In the genomic region with DNA sequence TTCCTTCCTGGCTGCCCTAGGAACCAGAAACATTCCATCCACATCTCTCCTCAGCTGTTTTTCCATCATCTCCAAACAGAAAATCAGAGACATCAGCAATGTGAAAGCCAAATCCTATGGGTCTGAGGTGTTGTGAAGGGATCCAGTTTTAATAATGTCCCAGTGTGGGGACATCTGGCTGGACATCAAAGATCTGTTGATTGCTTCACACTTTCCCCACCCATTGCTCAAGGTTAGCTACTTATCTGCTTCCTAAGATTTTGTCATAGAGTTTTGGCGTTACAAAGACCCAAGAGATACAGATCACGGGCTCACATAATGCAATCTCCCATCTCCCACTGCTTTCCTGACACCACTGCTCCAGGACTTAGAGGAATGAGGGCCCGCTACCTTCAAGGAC, we compare ENCODE assay signal across 29 cellular contexts.
"Had no signal": no experiment of that assay in that cellular context is flagged by ENCODE, and none has a peak within 500 bp of the region (broad histone marks: within the 10 kb centered on the region; RNA-seq: fewer than 3 reads in every experiment).

No MANE protein-coding gene starts in this region.

- H3K4me1 ChIP-seq: esophagus muscularis mucosa, gastroesophageal sphincter had no signal

- H3K36me3 ChIP-seq: brain microvascular endothelial cell, esophagus muscularis mucosa, gastroesophageal sphincter, heart right ventricle had no signal

- H3K4me1 Mint-ChIP-seq: activated CD4-positive, alpha-beta T cell treated with anti-CD3 and anti-CD28 coated beads for 36 hours; activated CD4-positive, alpha-beta T cell treated with anti-CD3 and anti-CD28 coated beads, Interleukin-2, amount 10 ng/mL, durations not matched to agents 24 days and 14 days; activated CD8-positive, alpha-beta memory T cell treated with anti-CD3 and anti-CD28 coated beads, Interleukin-2, amount 10 ng/mL, durations not matched to agents 7 days and 5 days; activated naive CD4-positive, alpha-beta T cell treated with anti-CD3 and anti-CD28 coated beads, Interleukin-2, amount 50 U/mL, for 24 hours; activated naive CD8-positive, alpha-beta T cell treated with anti-CD3 and anti-CD28 coated beads for 36 hours; central memory CD8-positive, alpha-beta T cell had no signal

- H3K27ac Mint-ChIP-seq: activated CD4-positive, alpha-beta memory T cell treated with anti-CD3 and anti-CD28 coated beads for 36 hours; activated CD4-positive, alpha-beta T cell treated with anti-CD3 and anti-CD28 coated beads for 36 hours; activated CD4-positive, alpha-beta T cell treated with anti-CD3 and anti-CD28 coated beads, Interleukin-2, amount 10 ng/mL, durations not matched to agents 24 days and 14 days; activated CD8-positive, alpha-beta memory T cell treated with anti-CD3 and anti-CD28 coated beads, Interleukin-2, amount 10 ng/mL, durations not matched to agents 7 days and 5 days; activated CD8-positive, alpha-beta T cell treated with anti-CD3 and anti-CD28 coated beads, Interleukin-2, amount 10 ng/mL, durations not matched to agents 7 days and 5 days; activated naive CD4-positive, alpha-beta T cell treated with anti-CD3 and anti-CD28 coated beads for 36 hours; activated naive CD4-positive, alpha-beta T cell treated with anti-CD3 and anti-CD28 coated beads, Interleukin-2, amount 50 U/mL, for 24 hours; activated naive CD8-positive, alpha-beta T cell treated with anti-CD3 and anti-CD28 coated beads for 36 hours; activated T-helper 1 cell treated with anti-CD3 and anti-CD28 coated beads, Interleukin-12 subunit alpha, Interleukin-12 subunit beta, Interleukin-2, Interleukin-4 antibody, amounts not matched to agents 30 ng/mL and 10 ng/mL and 1 ng/mL, durations not matched to agents 14 hours and 24 hours and 36 hours; activated T-helper 2 cell treated with anti-CD3 and anti-CD28 coated beads, Interferon-gamma antibody, Interleukin-2, Interleukin-4, amounts not matched to agents 10 μg/mL and 5 μg/mL and 100 μg/mL, durations not matched to agents 14 hours and 24 hours and 36 hours; dendritic cell treated with granulocyte-macrophage colony-stimulating factor and Interleukin-4, amounts not matched to agents 40 ng/mL and 50 ng/mL, for 4 days; effector memory CD8-positive, alpha-beta T cell had no signal

- H3K27me3 ChIP-seq: brain microvascular endothelial cell, dorsolateral prefrontal cortex, esophagus muscularis mucosa, gastroesophageal sphincter, heart right ventricle had no signal

- H3K36me3 Mint-ChIP-seq: activated CD4-positive, alpha-beta memory T cell treated with anti-CD3 and anti-CD28 coated beads for 36 hours; activated CD8-positive, alpha-beta memory T cell treated with anti-CD3 and anti-CD28 coated beads, Interleukin-2, amount 10 ng/mL, durations not matched to agents 7 days and 5 days; activated naive CD4-positive, alpha-beta T cell treated with anti-CD3 and anti-CD28 coated beads, Interleukin-2, amount 50 U/mL, for 24 hours; activated naive CD8-positive, alpha-beta T cell treated with anti-CD3 and anti-CD28 coated beads for 36 hours had no signal

- H3K9me3 ChIP-seq: esophagus muscularis mucosa, gastroesophageal sphincter, heart right ventricle had no signal

- ATAC-seq: activated CD4-positive, alpha-beta T cell treated with anti-CD3 and anti-CD28 coated beads for 36 hours; activated CD8-positive, alpha-beta memory T cell treated with anti-CD3 and anti-CD28 coated beads, Interleukin-2, amount 10 ng/mL, durations not matched to agents 7 days and 5 days; activated CD8-positive, alpha-beta T cell treated with anti-CD3 and anti-CD28 coated beads, Interleukin-2, amount 10 ng/mL, durations not matched to agents 7 days and 5 days; effector memory CD8-positive, alpha-beta T cell; gastroesophageal sphincter; heart right ventricle had no signal

- H3K27ac ChIP-seq: brain microvascular endothelial cell, coronary artery, dorsolateral prefrontal cortex, esophagus muscularis mucosa, gastroesophageal sphincter, heart right ventricle had no signal

- H3K9me3 Mint-ChIP-seq: activated CD4-positive, alpha-beta memory T cell treated with anti-CD3 and anti-CD28 coated beads for 36 hours; activated CD4-positive, alpha-beta T cell treated with anti-CD3 and anti-CD28 coated beads, Interleukin-2, amount 10 ng/mL, durations not matched to agents 24 days and 14 days; activated naive CD4-positive, alpha-beta T cell treated with anti-CD3 and anti-CD28 coated beads for 36 hours; activated naive CD4-positive, alpha-beta T cell treated with anti-CD3 and anti-CD28 coated beads, Interleukin-2, amount 50 U/mL, for 24 hours; activated naive CD8-positive, alpha-beta T cell treated with anti-CD3 and anti-CD28 coated beads for 36 hours; activated T-helper 1 cell treated with anti-CD3 and anti-CD28 coated beads, Interleukin-12 subunit alpha, Interleukin-12 subunit beta, Interleukin-2, Interleukin-4 antibody, amounts not matched to agents 30 ng/mL and 10 ng/mL and 1 ng/mL, durations not matched to agents 14 hours and 24 hours and 36 hours; activated T-helper 2 cell treated with anti-CD3 and anti-CD28 coated beads, Interferon-gamma antibody, Interleukin-2, Interleukin-4, amounts not matched to agents 10 μg/mL and 5 μg/mL and 100 μg/mL, durations not matched to agents 14 hours and 24 hours and 36 hours; central memory CD8-positive, alpha-beta T cell; effector memory CD8-positive, alpha-beta T cell had no signal

- H3K4me3 ChIP-seq: coronary artery, dorsolateral prefrontal cortex, esophagus muscularis mucosa, gastroesophageal sphincter, heart right ventricle had no signal

- DNase-seq: activated CD4-positive, alpha-beta memory T cell treated with anti-CD3 and anti-CD28 coated beads for 36 hours; activated CD4-positive, alpha-beta T cell treated with anti-CD3 and anti-CD28 coated beads for 36 hours; activated CD4-positive, alpha-beta T cell treated with anti-CD3 and anti-CD28 coated beads, Interleukin-2, amount 10 ng/mL, durations not matched to agents 24 days and 14 days; activated CD4-positive, CD25-positive, alpha-beta regulatory T cell; activated CD4-positive, CD25-positive, alpha-beta regulatory T cell treated with anti-CD3 and anti-CD28 coated beads, Interleukin-2, amount 50 U/mL, for 72 hours; activated CD8-positive, alpha-beta memory T cell treated with anti-CD3 and anti-CD28 coated beads, Interleukin-2, amount 10 ng/mL, durations not matched to agents 7 days and 5 days; activated CD8-positive, alpha-beta memory T cell treated with anti-CD3 and anti-CD28 coated beads, Interleukin-2, amount 50 U/mL, for 4 hours; activated CD8-positive, alpha-beta T cell treated with anti-CD3 and anti-CD28 coated beads, Interleukin-2, amount 10 ng/mL, durations not matched to agents 7 days and 5 days; activated naive CD4-positive, alpha-beta T cell treated with anti-CD3 and anti-CD28 coated beads for 36 hours; activated naive CD8-positive, alpha-beta T cell treated with anti-CD3 and anti-CD28 coated beads for 36 hours; activated T-cell treated with anti-CD3 and anti-CD28 coated beads, Interleukin-2, amount 50 U/mL, for 1 hour; activated T-cell treated with anti-CD3 and anti-CD28 coated beads, Interleukin-2, amount 50 U/mL, for 48 hours; amniotic stem cell; anterior cingulate cortex; brain microvascular endothelial cell; dorsolateral prefrontal cortex; effector memory CD8-positive, alpha-beta T cell; erythroblast; foreskin melanocyte; heart right ventricle; T-helper 2 cell had no signal

- H3K27me3 Mint-ChIP-seq: activated CD4-positive, alpha-beta memory T cell treated with anti-CD3 and anti-CD28 coated beads for 36 hours; activated CD4-positive, alpha-beta T cell treated with anti-CD3 and anti-CD28 coated beads for 36 hours; activated CD4-positive, alpha-beta T cell treated with anti-CD3 and anti-CD28 coated beads, Interleukin-2, amount 10 ng/mL, durations not matched to agents 24 days and 14 days; activated CD8-positive, alpha-beta memory T cell treated with anti-CD3 and anti-CD28 coated beads, Interleukin-2, amount 10 ng/mL, durations not matched to agents 7 days and 5 days; activated naive CD4-positive, alpha-beta T cell treated with anti-CD3 and anti-CD28 coated beads, Interleukin-2, amount 50 U/mL, for 24 hours; activated naive CD8-positive, alpha-beta T cell treated with anti-CD3 and anti-CD28 coated beads for 36 hours; dendritic cell treated with granulocyte-macrophage colony-stimulating factor and Interleukin-4, amounts not matched to agents 40 ng/mL and 50 ng/mL, for 4 days had no signal

- H3K4me3 Mint-ChIP-seq: activated CD4-positive, alpha-beta memory T cell treated with anti-CD3 and anti-CD28 coated beads for 36 hours; activated CD4-positive, alpha-beta T cell treated with anti-CD3 and anti-CD28 coated beads for 36 hours; activated CD4-positive, alpha-beta T cell treated with anti-CD3 and anti-CD28 coated beads, Interleukin-2, amount 10 ng/mL, durations not matched to agents 24 days and 14 days; activated CD8-positive, alpha-beta memory T cell treated with anti-CD3 and anti-CD28 coated beads, Interleukin-2, amount 10 ng/mL, durations not matched to agents 7 days and 5 days; activated CD8-positive, alpha-beta T cell treated with anti-CD3 and anti-CD28 coated beads, Interleukin-2, amount 10 ng/mL, durations not matched to agents 7 days and 5 days; activated naive CD4-positive, alpha-beta T cell treated with anti-CD3 and anti-CD28 coated beads for 36 hours; activated naive CD4-positive, alpha-beta T cell treated with anti-CD3 and anti-CD28 coated beads, Interleukin-2, amount 50 U/mL, for 24 hours; activated naive CD8-positive, alpha-beta T cell treated with anti-CD3 and anti-CD28 coated beads for 36 hours; activated T-helper 1 cell treated with anti-CD3 and anti-CD28 coated beads, Interleukin-12 subunit alpha, Interleukin-12 subunit beta, Interleukin-2, Interleukin-4 antibody, amounts not matched to agents 30 ng/mL and 10 ng/mL and 1 ng/mL, durations not matched to agents 14 hours and 24 hours and 36 hours; central memory CD8-positive, alpha-beta T cell; dendritic cell treated with granulocyte-macrophage colony-stimulating factor and Interleukin-4, amounts not matched to agents 40 ng/mL and 50 ng/mL, for 4 days; effector memory CD8-positive, alpha-beta T cell had no signal
